ENCODE assay signal across 1 cellular context in the genomic region with DNA sequence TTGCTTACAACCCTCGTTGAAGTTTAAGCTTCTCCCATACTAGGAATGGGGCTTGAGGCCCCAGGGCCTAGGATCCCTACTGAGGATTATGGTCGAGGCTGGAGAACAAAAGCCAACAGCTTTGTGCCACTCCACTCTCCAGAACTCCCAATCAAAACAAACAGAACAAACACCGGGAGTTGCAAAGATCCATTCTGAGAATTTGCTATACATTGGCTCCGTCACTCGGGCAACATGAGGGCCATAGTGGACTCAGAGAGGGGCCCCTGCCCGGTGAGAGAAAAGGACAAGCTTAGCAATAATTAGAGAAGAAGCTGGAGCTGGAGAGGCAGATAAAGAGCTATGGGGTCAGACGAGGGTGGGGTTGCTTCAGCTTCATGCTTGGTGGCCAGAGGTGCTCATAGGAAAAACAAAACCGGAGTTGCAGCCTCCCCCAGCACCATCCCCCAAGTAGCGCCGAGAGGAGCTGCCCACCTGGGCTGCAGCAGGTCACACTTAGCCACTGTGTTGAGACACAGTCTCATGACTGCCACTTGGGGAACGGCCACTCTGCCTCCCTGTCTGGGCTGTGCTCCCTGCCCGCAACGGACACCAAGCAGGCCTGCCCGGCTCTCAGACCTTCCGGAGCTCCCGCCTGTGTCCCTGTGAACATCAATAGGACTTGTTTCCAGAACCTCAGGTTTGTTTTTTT.
A peak's percentile ranks its signal among the peaks of the same experiment; 100 is the strongest.
TF ChIP-seq lines count a peak whose summit lies in the region.

No MANE protein-coding gene starts in this region.

TF ChIP-seq in HepG2, 621 proteins besides CTCF, POLR2A, EP300 and RAD21 (continued from another document):
- TF ChIP-seq, protein P1, sequence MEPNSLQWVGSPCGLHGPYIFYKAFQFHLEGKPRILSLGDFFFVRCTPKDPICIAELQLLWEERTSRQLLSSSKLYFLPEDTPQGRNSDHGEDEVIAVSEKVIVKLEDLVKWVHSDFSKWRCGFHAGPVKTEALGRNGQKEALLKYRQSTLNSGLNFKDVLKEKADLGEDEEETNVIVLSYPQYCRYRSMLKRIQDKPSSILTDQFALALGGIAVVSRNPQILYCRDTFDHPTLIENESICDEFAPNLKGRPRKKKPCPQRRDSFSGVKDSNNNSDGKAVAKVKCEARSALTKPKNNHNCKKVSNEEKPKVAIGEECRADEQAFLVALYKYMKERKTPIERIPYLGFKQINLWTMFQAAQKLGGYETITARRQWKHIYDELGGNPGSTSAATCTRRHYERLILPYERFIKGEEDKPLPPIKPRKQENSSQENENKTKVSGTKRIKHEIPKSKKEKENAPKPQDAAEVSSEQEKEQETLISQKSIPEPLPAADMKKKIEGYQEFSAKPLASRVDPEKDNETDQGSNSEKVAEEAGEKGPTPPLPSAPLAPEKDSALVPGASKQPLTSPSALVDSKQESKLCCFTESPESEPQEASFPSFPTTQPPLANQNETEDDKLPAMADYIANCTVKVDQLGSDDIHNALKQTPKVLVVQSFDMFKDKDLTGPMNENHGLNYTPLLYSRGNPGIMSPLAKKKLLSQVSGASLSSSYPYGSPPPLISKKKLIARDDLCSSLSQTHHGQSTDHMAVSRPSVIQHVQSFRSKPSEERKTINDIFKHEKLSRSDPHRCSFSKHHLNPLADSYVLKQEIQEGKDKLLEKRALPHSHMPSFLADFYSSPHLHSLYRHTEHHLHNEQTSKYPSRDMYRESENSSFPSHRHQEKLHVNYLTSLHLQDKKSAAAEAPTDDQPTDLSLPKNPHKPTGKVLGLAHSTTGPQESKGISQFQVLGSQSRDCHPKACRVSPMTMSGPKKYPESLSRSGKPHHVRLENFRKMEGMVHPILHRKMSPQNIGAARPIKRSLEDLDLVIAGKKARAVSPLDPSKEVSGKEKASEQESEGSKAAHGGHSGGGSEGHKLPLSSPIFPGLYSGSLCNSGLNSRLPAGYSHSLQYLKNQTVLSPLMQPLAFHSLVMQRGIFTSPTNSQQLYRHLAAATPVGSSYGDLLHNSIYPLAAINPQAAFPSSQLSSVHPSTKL (CRISPR knock-in tag; IDR thresholded peaks at IDR 0.05) = 0 out of 2 replicates have a peak, but pooled peaks have one; percentile 9
- TF ChIP-seq ZNF550 (CRISPR knock-in tag; IDR thresholded peaks at IDR 0.05; ENCODE audit: borderline replicate concordance) (no peak), FOXM1 (CRISPR knock-in tag; IDR thresholded peaks at IDR 0.05) (no peak), ZNF614 (CRISPR knock-in tag; IDR thresholded peaks at IDR 0.05; ENCODE audit: borderline replicate concordance) (0 out of 2 replicates have a peak, but pooled peaks have one; percentile 27), CREB1 (IDR thresholded peaks at IDR 0.05) (no peak), CREB1 (CRISPR knock-in tag; IDR thresholded peaks at IDR 0.05) (no peak), LCORL (IDR thresholded peaks at IDR 0.05) (no peak), LCORL (CRISPR knock-in tag; IDR thresholded peaks at IDR 0.05) (peak; percentile 57; the same call in 1 of the 2 replicates), SOX13 (IDR thresholded peaks at IDR 0.05) (no peak), SOX13 (CRISPR knock-in tag; conservative IDR thresholded peaks at IDR 0.05 in 1 of 2, IDR thresholded peaks at IDR 0.05 in 1 of 2) (peak in 1 of 2 experiments; percentile 67; a peak in 2 of 4 replicates), ZNF30 (CRISPR knock-in tag; IDR thresholded peaks at IDR 0.05) (0 out of 2 replicates have a peak, but pooled peaks have one; percentile 37), SNRNP70 (IDR thresholded peaks at IDR 0.05; ENCODE audit: low read depth, low read length) (no peak), CEBPB (IDR thresholded peaks at IDR 0.05; ENCODE audit: borderline replicate concordance, low read depth, low read length) (no peak), TBX2 (CRISPR knock-in tag; IDR thresholded peaks at IDR 0.05; ENCODE audit: borderline replicate concordance) (peak; percentile 20; the same call in 1 of the 2 replicates), ZFY (CRISPR knock-in tag; IDR thresholded peaks at IDR 0.05) (peak; percentile 66), TBL1XR1 (IDR thresholded peaks at IDR 0.05; ENCODE audit: borderline replicate concordance, low read length, partially characterized antibody) (no peak), SRF (IDR thresholded peaks at IDR 0.05; ENCODE audit: low read depth, low read length) (no peak), ZNF501 (CRISPR knock-in tag; IDR thresholded peaks at IDR 0.05) (peak; percentile 55), SOX6 (IDR thresholded peaks at IDR 0.05) (no peak), SOX6 (CRISPR knock-in tag; IDR thresholded peaks at IDR 0.05) (peak; percentile 70), ZBTB38 (CRISPR knock-in tag; IDR thresholded peaks at IDR 0.05) (peak; percentile 71), MBD4 (IDR thresholded peaks at IDR 0.05; ENCODE audit: borderline replicate concordance, low read length) (no peak), ZNF768 (CRISPR knock-in tag; IDR thresholded peaks at IDR 0.05) (peak; percentile 29; the same call in 1 of the 2 replicates), HIVEP1 (CRISPR knock-in tag; IDR thresholded peaks at IDR 0.05) (0 out of 2 replicates have a peak, but pooled peaks have one; percentile 31), ZNF775 (CRISPR knock-in tag; IDR thresholded peaks at IDR 0.05; ENCODE audit: borderline replicate concordance) (no peak), ZNF263 (CRISPR knock-in tag; IDR thresholded peaks at IDR 0.05) (peak; percentile 69), NCOA1 (CRISPR knock-in tag; IDR thresholded peaks at IDR 0.05) (0 out of 2 replicates have a peak, but pooled peaks have one; percentile 47), HDAC2 (CRISPR knock-in tag; IDR thresholded peaks at IDR 0.05) (0 out of 2 replicates have a peak, but pooled peaks have one; percentile 21)
- TF ChIP-seq, protein P2, sequence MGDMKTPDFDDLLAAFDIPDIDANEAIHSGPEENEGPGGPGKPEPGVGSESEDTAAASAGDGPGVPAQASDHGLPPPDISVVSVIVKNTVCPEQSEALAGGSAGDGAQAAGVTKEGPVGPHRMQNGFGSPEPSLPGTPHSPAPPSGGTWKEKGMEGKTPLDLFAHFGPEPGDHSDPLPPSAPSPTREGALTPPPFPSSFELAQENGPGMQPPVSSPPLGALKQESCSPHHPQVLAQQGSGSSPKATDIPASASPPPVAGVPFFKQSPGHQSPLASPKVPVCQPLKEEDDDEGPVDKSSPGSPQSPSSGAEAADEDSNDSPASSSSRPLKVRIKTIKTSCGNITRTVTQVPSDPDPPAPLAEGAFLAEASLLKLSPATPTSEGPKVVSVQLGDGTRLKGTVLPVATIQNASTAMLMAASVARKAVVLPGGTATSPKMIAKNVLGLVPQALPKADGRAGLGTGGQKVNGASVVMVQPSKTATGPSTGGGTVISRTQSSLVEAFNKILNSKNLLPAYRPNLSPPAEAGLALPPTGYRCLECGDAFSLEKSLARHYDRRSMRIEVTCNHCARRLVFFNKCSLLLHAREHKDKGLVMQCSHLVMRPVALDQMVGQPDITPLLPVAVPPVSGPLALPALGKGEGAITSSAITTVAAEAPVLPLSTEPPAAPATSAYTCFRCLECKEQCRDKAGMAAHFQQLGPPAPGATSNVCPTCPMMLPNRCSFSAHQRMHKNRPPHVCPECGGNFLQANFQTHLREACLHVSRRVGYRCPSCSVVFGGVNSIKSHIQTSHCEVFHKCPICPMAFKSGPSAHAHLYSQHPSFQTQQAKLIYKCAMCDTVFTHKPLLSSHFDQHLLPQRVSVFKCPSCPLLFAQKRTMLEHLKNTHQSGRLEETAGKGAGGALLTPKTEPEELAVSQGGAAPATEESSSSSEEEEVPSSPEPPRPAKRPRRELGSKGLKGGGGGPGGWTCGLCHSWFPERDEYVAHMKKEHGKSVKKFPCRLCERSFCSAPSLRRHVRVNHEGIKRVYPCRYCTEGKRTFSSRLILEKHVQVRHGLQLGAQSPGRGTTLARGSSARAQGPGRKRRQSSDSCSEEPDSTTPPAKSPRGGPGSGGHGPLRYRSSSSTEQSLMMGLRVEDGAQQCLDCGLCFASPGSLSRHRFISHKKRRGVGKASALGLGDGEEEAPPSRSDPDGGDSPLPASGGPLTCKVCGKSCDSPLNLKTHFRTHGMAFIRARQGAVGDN (CRISPR knock-in tag; IDR thresholded peaks at IDR 0.05) = peak; percentile 76
- TF ChIP-seq, protein P3, sequence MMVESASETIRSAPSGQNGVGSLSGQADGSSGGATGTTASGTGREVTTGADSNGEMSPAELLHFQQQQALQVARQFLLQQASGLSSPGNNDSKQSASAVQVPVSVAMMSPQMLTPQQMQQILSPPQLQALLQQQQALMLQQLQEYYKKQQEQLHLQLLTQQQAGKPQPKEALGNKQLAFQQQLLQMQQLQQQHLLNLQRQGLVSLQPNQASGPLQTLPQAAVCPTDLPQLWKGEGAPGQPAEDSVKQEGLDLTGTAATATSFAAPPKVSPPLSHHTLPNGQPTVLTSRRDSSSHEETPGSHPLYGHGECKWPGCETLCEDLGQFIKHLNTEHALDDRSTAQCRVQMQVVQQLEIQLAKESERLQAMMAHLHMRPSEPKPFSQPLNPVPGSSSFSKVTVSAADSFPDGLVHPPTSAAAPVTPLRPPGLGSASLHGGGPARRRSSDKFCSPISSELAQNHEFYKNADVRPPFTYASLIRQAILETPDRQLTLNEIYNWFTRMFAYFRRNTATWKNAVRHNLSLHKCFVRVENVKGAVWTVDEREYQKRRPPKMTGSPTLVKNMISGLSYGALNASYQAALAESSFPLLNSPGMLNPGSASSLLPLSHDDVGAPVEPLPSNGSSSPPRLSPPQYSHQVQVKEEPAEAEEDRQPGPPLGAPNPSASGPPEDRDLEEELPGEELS (CRISPR knock-in tag; IDR thresholded peaks at IDR 0.05) = 0 out of 2 replicates have a peak, but pooled peaks have one; percentile 31
